ENCODE assay signal across 1 cellular context in genomic region chr4:42643685-42644084, GRCh38.
A peak's percentile ranks its signal among the peaks of the same experiment; 100 is the strongest.
TF ChIP-seq lines count a peak whose summit lies in the region.

No MANE protein-coding gene starts in this region.

TF ChIP-seq in GM12878, 131 proteins besides CTCF, POLR2A, EP300 and RAD21 (continued from another document):
- no peak for TF ChIP-seq CEBPB (IDR thresholded peaks at IDR 0.05; ENCODE audit: borderline replicate concordance in 1 of 2, low read depth in 2 of 2, low read length in 2 of 2)
- peak; percentile 96 for TF ChIP-seq MEF2A (IDR thresholded peaks at IDR 0.05; ENCODE audit: insufficient read depth, low read depth, low read length)
- peak; percentile 67; the same call in 1 of the 2 replicates for TF ChIP-seq TCF12 (IDR thresholded peaks at IDR 0.05; ENCODE audit: low read depth, low read length)
- TF ChIP-seq ZNF274 (IDR thresholded peaks at IDR 0.05; ENCODE audit: insufficient read depth, insufficient read length), result no peak
- TF ChIP-seq SMAD5 (IDR thresholded peaks at IDR 0.05; ENCODE audit: low read depth), result peak; percentile 68; the same call in 1 of the 2 replicates
- TF ChIP-seq E2F8 (IDR thresholded peaks at IDR 0.05; ENCODE audit: low read depth, partially characterized antibody), result no peak
- no peak for TF ChIP-seq EGR1 (IDR thresholded peaks at IDR 0.05; ENCODE audit: borderline replicate concordance in 1 of 2, low read depth in 2 of 2, low read length in 2 of 2)
- TF ChIP-seq NBN (IDR thresholded peaks at IDR 0.05), result peak; percentile 60; the same call in 1 of the 2 replicates
- TF ChIP-seq FOXK2 (IDR thresholded peaks at IDR 0.05), result no peak
- peak; percentile 96 for TF ChIP-seq RFX5 (IDR thresholded peaks at IDR 0.05; ENCODE audit: low read depth, low read length)
- TF ChIP-seq ZNF217 (IDR thresholded peaks at IDR 0.05), result no peak
- no peak for TF ChIP-seq MYC (IDR thresholded peaks at IDR 0.05; ENCODE audit: insufficient read depth, insufficient read length, insufficient replicate concordance, low read length, severe bottlenecking)
- peak; percentile 59 for TF ChIP-seq MEF2B (IDR thresholded peaks at IDR 0.05; ENCODE audit: partially characterized antibody, poor library complexity, severe bottlenecking)
- no peak for TF ChIP-seq ZBTB4 (CRISPR knock-in tag; IDR thresholded peaks at IDR 0.05)
- peak; percentile 65; the same call in 1 of the 2 replicates for TF ChIP-seq IRF4 (IDR thresholded peaks at IDR 0.05; ENCODE audit: low read depth, low read length)
- TF ChIP-seq NR2C2 (IDR thresholded peaks at IDR 0.05; ENCODE audit: borderline replicate concordance, control insufficient read depth, insufficient read length, low read depth), result no peak
- TF ChIP-seq WRNIP1 (IDR thresholded peaks at IDR 0.05; ENCODE audit: borderline replicate concordance, low read depth, low read length), result 0 out of 2 replicates have a peak, but pooled peaks have one; percentile 58
- peak; percentile 36; the same call in 1 of the 2 replicates for TF ChIP-seq FOXM1 (IDR thresholded peaks at IDR 0.05; ENCODE audit: low read depth, low read length)
